Comparison of ENCODE assay signal across 9 cellular contexts in the genomic region with DNA sequence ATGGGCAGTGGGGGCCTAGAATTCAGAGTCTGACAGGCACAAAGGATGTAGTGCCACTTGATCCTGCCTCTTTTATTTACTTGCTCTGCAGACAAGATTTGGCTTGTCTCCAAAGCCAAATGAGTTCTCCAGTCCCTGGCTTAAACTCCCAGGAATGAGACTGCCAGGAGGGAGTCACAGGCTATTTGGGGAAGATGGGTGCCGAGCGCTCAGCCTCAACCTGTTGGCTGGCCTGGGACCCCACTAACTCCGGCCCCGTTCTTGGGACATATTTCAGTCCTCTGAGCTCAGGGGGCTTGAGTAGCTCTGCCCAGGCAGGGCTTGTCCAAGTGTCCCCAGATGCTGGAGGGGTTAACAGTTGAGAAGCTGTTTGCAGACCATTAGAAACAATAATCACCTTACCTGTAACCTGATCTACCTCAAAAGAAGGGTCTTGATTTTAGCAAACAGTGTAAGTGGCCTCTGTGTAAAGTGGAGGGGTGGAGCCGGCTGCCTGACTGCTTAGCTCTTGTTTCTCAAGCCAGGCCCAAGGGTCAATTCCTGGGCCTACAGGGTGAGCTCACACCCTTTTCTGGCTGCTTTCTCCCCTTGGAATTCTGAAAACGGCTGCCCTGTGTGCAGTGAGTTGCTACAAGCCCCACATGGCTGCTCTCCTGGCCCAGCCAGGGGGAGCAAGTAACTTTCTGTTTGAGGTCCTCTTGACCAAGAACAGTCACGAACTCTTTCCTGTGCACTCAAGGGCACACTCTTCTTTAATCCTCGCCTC. TPM values are rescaled to one million over a fixed set of nuclear protein-coding genes. Genes with fewer than 3 reads are reported as not detected.
DNase-seq lines count a peak whose midpoint lies in the region; ATAC-seq and TF ChIP-seq lines count a peak whose summit lies in the region.
"Had no signal": no experiment of that assay in that cellular context is flagged by ENCODE, and none has a peak within 500 bp of the region (broad histone marks: within the 10 kb centered on the region; RNA-seq: fewer than 3 reads in every experiment).

No MANE protein-coding gene starts in this region.

- peaks cover 5% of the 10 kb centered on the region for H3K27me3 Mint-ChIP-seq in neural progenitor cell (ENCODE audit: insufficient read depth, low read depth)
- peaks cover 4 to 21% of the 10 kb centered on the region in 2 donors for H3K27me3 Mint-ChIP-seq in CD8-positive, alpha-beta memory T cell

- H3K27me3 ChIP-seq in H7 (ENCODE audit: control insufficient read depth, insufficient read depth, low read length) (no peaks in the 10 kb centered on the region), fibroblast of lung (ENCODE audit: control insufficient read depth, insufficient read depth, low read length) (no peaks in the 10 kb centered on the region), neural progenitor cell (no peaks in the 10 kb centered on the region), vagina (no peaks in the 10 kb centered on the region)
- H3K27me3 ChIP-seq in CD8-positive, alpha-beta memory T cell (ENCODE audit: insufficient read depth, low read length, poor library complexity, severe bottlenecking): no peaks in the 10 kb centered on the region

- H4K20me1 ChIP-seq in fibroblast of lung (ENCODE audit: control insufficient read depth, extremely low read depth, insufficient read depth, low read length) (no peaks in the 10 kb centered on the region), neural progenitor cell (ENCODE audit: low read depth) (no peaks in the 10 kb centered on the region), OCI-LY7 (ENCODE audit: insufficient read depth, low read length) (no peaks in the 10 kb centered on the region)

- H3K27ac ChIP-seq in fibroblast of lung (ENCODE audit: insufficient read depth, low read length) (no peak overlapping the region), neural progenitor cell (peak overlapping the region; percentile 90), vagina (no peak overlapping the region), OCI-LY7 (ENCODE audit: low read depth, low read length, poor library complexity, severe bottlenecking) (no peak overlapping the region)
- no peak overlapping the region for H3K27ac ChIP-seq in CD8-positive, alpha-beta memory T cell (ENCODE audit: low read depth, low read length)

- CTCF ChIA-PET in OCI-LY7 (lab: Charles Lee; ENCODE audit: unreplicated experiment): no interaction called here
- CTCF ChIA-PET in CD8-positive, alpha-beta memory T cell (lab: Charles Lee): no interaction called here

- no peak overlapping the region for H3K4me3 Mint-ChIP-seq in neural progenitor cell
- no peak overlapping the region for H3K4me3 Mint-ChIP-seq in CD8-positive, alpha-beta memory T cell
- H3K4me3 Mint-ChIP-seq: activated naive CD4-positive, alpha-beta T cell treated with anti-CD3 and anti-CD28 coated beads, Interleukin-2, amount 50 U/mL, for 24 hours had no signal

- POLR2A ChIA-PET in OCI-LY7 (lab: Charles Lee): interaction anchor here (0.7 kb wide), 1 partner anchor 14 kb away, joined by 5 read pairs; no protein-coding TSS in a partner anchor
- POLR2A ChIA-PET in CD8-positive, alpha-beta memory T cell (lab: Charles Lee): no interaction called here

- H3K79me2 ChIP-seq in fibroblast of lung (ENCODE audit: control insufficient read depth, insufficient read depth, low read length) (no peaks in the 10 kb centered on the region), neural progenitor cell (ENCODE audit: low read depth) (no peaks in the 10 kb centered on the region), OCI-LY7 (ENCODE audit: insufficient read depth, low read depth, low read length) (no peaks in the 10 kb centered on the region)

- H3K9me3 Mint-ChIP-seq in neural progenitor cell: no peaks in the 10 kb centered on the region
- peaks cover 0 to 2% (median 0%) of the 10 kb centered on the region in 5 donors for H3K9me3 Mint-ChIP-seq in CD8-positive, alpha-beta memory T cell
- H3K9me3 Mint-ChIP-seq: activated naive CD4-positive, alpha-beta T cell treated with anti-CD3 and anti-CD28 coated beads, Interleukin-2, amount 50 U/mL, for 24 hours had no signal

- no peak overlapping the region for H3K4me3 ChIP-seq in H7 (ENCODE audit: insufficient read depth, low read depth, low read length)
- H3K4me3 ChIP-seq in fibroblast of lung (replicated peaks in 1 of 4; ENCODE audit: control extremely low read depth in 1 of 4, insufficient read depth in 1 of 4, low read depth in 3 of 4, low read length in 4 of 4): no peak overlapping the region
- no peak overlapping the region for H3K4me3 ChIP-seq in neural progenitor cell
- no peak overlapping the region for H3K4me3 ChIP-seq in vagina
- no peak overlapping the region for H3K4me3 ChIP-seq in OCI-LY7 (ENCODE audit: low read depth, low read length, poor library complexity, severe bottlenecking)
- H3K4me3 ChIP-seq in CD8-positive, alpha-beta memory T cell (ENCODE audit: low read length): no peak overlapping the region

- no peak for TF ChIP-seq POLR2A in vagina (IDR thresholded peaks at IDR 0.05)

- H3K36me3 Mint-ChIP-seq in neural progenitor cell: no peaks in the 10 kb centered on the region
- H3K36me3 Mint-ChIP-seq in CD8-positive, alpha-beta memory T cell: no peaks in the 10 kb centered on the region
- H3K36me3 Mint-ChIP-seq: activated naive CD4-positive, alpha-beta T cell treated with anti-CD3 and anti-CD28 coated beads, Interleukin-2, amount 50 U/mL, for 24 hours had no signal

- peak; percentile 62 for DNase-seq in H7
- peak; percentile 89 for DNase-seq in NCI-H345 treated with DMSO at 0.1 percent for 48 hours (lab: John Stamatoyannopoulos, UW; ENCODE audit: unreplicated experiment)
- peak; percentile 31 to 35 for DNase-seq in fibroblast of lung (ENCODE audit: low read depth in 2 of 2)
- DNase-seq in neural progenitor cell (ENCODE audit: low spot score): peak; percentile 64
- no peak for DNase-seq in vagina (ENCODE audit: extremely low spot score in 2 of 2)
- no peak for DNase-seq in OCI-LY7 (ENCODE audit: low spot score)
- no peak for DNase-seq in CD8-positive, alpha-beta memory T cell

- intact Hi-C loops in vagina (cut with DNase I): no loop called here
- intact Hi-C loops in OCI-LY7 (cut with micrococcal nuclease; ENCODE audit: unreplicated experiment): no loop called here

- peaks cover 9% of the 10 kb centered on the region for H3K4me1 Mint-ChIP-seq in neural progenitor cell
- H3K4me1 Mint-ChIP-seq in CD8-positive, alpha-beta memory T cell: peaks cover 0 to 3% (median 0%) of the 10 kb centered on the region in 3 donors

- H3K9me3 ChIP-seq in fibroblast of lung (ENCODE audit: control insufficient read depth, insufficient read depth, low read depth, low read length) (no peaks in the 10 kb centered on the region), neural progenitor cell (ENCODE audit: low read depth) (no peaks in the 10 kb centered on the region), vagina (no peaks in the 10 kb centered on the region), OCI-LY7 (ENCODE audit: low read length) (no peaks in the 10 kb centered on the region)
- H3K9me3 ChIP-seq in CD8-positive, alpha-beta memory T cell (ENCODE audit: low read length): no peaks in the 10 kb centered on the region

- H3K36me3 ChIP-seq in H7 (replicated peaks; ENCODE audit: control insufficient read depth, insufficient read depth, low read length) (no peaks in the 10 kb centered on the region), fibroblast of lung (ENCODE audit: control insufficient read depth, insufficient read depth, low read length) (no peaks in the 10 kb centered on the region), neural progenitor cell (no peaks in the 10 kb centered on the region), vagina (no peaks in the 10 kb centered on the region), OCI-LY7 (ENCODE audit: insufficient read depth, low read length) (no peaks in the 10 kb centered on the region)
- no peaks in the 10 kb centered on the region for H3K36me3 ChIP-seq in CD8-positive, alpha-beta memory T cell (ENCODE audit: insufficient read depth, low read length)

- H3K9ac ChIP-seq in fibroblast of lung (ENCODE audit: insufficient read depth, low read length) (no peak overlapping the region), neural progenitor cell (no peak overlapping the region)

- H3K9me2 ChIP-seq in OCI-LY7 (ENCODE audit: insufficient read depth, low read length): no peaks in the 10 kb centered on the region

- no peaks in the 10 kb centered on the region for H3K4me1 ChIP-seq in fibroblast of lung (ENCODE audit: control insufficient read depth, extremely low read depth, insufficient read depth, low read length)
- H3K4me1 ChIP-seq in neural progenitor cell: peaks cover 36% of the 10 kb centered on the region
- no peaks in the 10 kb centered on the region for H3K4me1 ChIP-seq in vagina
- H3K4me1 ChIP-seq in OCI-LY7 (ENCODE audit: insufficient read depth, low read length, poor library complexity, severe bottlenecking): peaks cover 3% of the 10 kb centered on the region
- no peaks in the 10 kb centered on the region for H3K4me1 ChIP-seq in CD8-positive, alpha-beta memory T cell (ENCODE audit: insufficient read depth, low read length)

- no TSS peak for BruUV-seq in OCI-LY7 (replicated peaks; lab: Mats Ljungman, UMichigan)

- no peak overlapping the region for H2AFZ ChIP-seq in fibroblast of lung (ENCODE audit: low read length)
- no peak overlapping the region for H2AFZ ChIP-seq in neural progenitor cell (replicated peaks)
- H2AFZ ChIP-seq in OCI-LY7 (ENCODE audit: low read length): no peak overlapping the region

- no peak for ATAC-seq in GM21576 (IDR thresholded peaks at IDR 0.05; ENCODE audit: unreplicated experiment)

- H3F3A ChIP-seq in neural progenitor cell (ENCODE audit: low read depth): peaks cover 34% of the 10 kb centered on the region

- peak overlapping the region; percentile 42 for H3K27ac Mint-ChIP-seq in neural progenitor cell
- H3K27ac Mint-ChIP-seq in CD8-positive, alpha-beta memory T cell: no peak overlapping the region
- H3K27ac Mint-ChIP-seq: activated naive CD4-positive, alpha-beta T cell treated with anti-CD3 and anti-CD28 coated beads, Interleukin-2, amount 50 U/mL, for 24 hours had no signal

- H3K4me2 ChIP-seq in fibroblast of lung (ENCODE audit: extremely low read depth, insufficient read depth, low read length) (no peak overlapping the region), neural progenitor cell (peak overlapping the region; percentile 41), OCI-LY7 (ENCODE audit: low read length) (no peak overlapping the region)

- TF ChIP-seq CTCF in fibroblast of lung (conservative IDR thresholded peaks at IDR 0.05 in 1 of 2, IDR thresholded peaks at IDR 0.05 in 1 of 2; ENCODE audit: low read depth in 1 of 2, low read length in 2 of 2) (no peak), neural progenitor cell (IDR thresholded peaks at IDR 0.05) (no peak), vagina (IDR thresholded peaks at IDR 0.05) (no peak), OCI-LY7 (conservative IDR thresholded peaks at IDR 0.05; ENCODE audit: low read length) (no peak)

RNA-seq across cellular contexts. Expression of gene FZD5, which starts 27.1 kb away (rescaled TPM):
- total RNA-seq in H7 (2014; rRNA removed; shearing (Covaris generic)): 102 and 171 TPM in 2 replicates
- 1.0 and 1.3 TPM in 2 replicates for total RNA-seq in fibroblast of lung
- 0.40 and 0.59 TPM in 2 replicates for polyA plus RNA-seq in fibroblast of lung
- polyA plus RNA-seq in fibroblast of lung (2012): 0.64 and 0.84 TPM in 2 replicates
- polyA minus RNA-seq in fibroblast of lung (ENCODE audit: low replicate concordance): 0.56 and 0.86 TPM in 2 replicates
- total RNA-seq in neural progenitor cell (ENCODE audit: low replicate concordance): 178 and 240 TPM in 2 replicates
- 9.3 TPM for total RNA-seq in vagina
- 1.1 and 1.2 TPM in 2 replicates for total RNA-seq in OCI-LY7 (2014; rRNA removed; shearing (Covaris generic))
- 2.4 and 2.5 TPM in 2 replicates for total RNA-seq in OCI-LY7 (2022)
- total RNA-seq in CD8-positive, alpha-beta memory T cell: 1 to 10 TPM; 1.1 to 1.2 TPM
- 0.06 TPM for polyA plus RNA-seq in CD8-positive, alpha-beta memory T cell

Comparison
In these comparisons a context has a peak if more than half of its experiments do, and no peak if none do; other contexts are left out.
1. DNase-seq: peak in H7 (single experiment), NCI-H345 treated with DMSO at 0.1 percent for 48 hours (single experiment), fibroblast of lung (2 of 2) and neural progenitor cell (single experiment); none in vagina (0 of 2), OCI-LY7 (single experiment) and CD8-positive, alpha-beta memory T cell (0 of 5).